ENCODE assay signal across 16 cellular contexts in the genomic region with DNA sequence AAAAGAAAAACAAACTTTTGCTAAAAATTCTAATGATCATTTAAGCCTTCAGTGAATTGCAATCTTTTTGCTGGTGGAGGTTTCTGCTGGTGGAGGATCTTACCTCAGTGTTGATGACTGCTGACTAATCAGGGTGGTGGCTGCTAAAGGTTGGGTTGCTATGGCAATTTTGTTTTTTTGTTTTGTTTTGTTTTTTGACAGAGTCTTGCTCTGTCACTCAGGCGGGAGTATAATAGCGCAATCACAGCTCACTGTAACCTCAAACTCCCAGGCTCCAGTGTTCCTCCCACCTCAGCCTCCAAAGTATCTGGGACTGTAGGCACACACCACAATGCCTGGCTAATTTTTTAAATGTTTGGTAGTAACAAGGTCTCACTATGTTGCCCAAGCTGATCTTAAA.
DNase-seq lines count a peak whose midpoint lies in the region.
"Had no signal": no experiment of that assay in that cellular context is flagged by ENCODE, and none has a peak within 500 bp of the region (broad histone marks: within the 10 kb centered on the region; RNA-seq: fewer than 3 reads in every experiment).

No MANE protein-coding gene starts in this region.

- DNase-seq in DMS53 (lab: John Stamatoyannopoulos, UW) (peak; percentile 20), DMS53 treated with DMSO at 0.1 percent for 48 hours (lab: John Stamatoyannopoulos, UW; ENCODE audit: unreplicated experiment) (no peak), HT1080 (ENCODE audit: low read depth) (peak; percentile 30), astrocyte of the hippocampus (ENCODE audit: low read depth, low spot score) (peak; percentile 62), kidney tubule cell (ENCODE audit: low spot score) (peak; percentile 65), NCI-H510A treated with DMSO at 0.1 percent for 48 hours (lab: John Stamatoyannopoulos, UW) (no peak), T-helper 1 cell (no peak), NCI-H774 (lab: John Stamatoyannopoulos, UW) (no peak)
- DNase-seq: activated CD4-positive, alpha-beta T cell treated with anti-CD3 and anti-CD28 coated beads, Interleukin-2, amount 50 U/mL, for 48 hours; BE2C; GF-D8; NCI-H1417 treated with DMSO at 0.1 percent for 48 hours; NCI-H2171 treated with DMSO at 0.1 percent for 48 hours; nephron progenitor cell; posterior cingulate gyrus; stimulated activated CD4-positive, alpha-beta T cell treated with anti-CD3 and anti-CD28 coated beads, Interleukin-4, amount 100 ng/mL, for 1 hour had no signal

Comparison
In these comparisons a context has a peak if more than half of its experiments do, and no peak if none do; other contexts are left out.
1. DNase-seq: peak in DMS53 (single experiment), HT1080 (single experiment), astrocyte of the hippocampus (single experiment) and kidney tubule cell (single experiment); none in DMS53 treated with DMSO at 0.1 percent for 48 hours (single experiment), NCI-H510A treated with DMSO at 0.1 percent for 48 hours (single experiment), T-helper 1 cell (0 of 5) and NCI-H774 (single experiment).